19 cellular contexts compared by ENCODE assay signal in the genomic region with DNA sequence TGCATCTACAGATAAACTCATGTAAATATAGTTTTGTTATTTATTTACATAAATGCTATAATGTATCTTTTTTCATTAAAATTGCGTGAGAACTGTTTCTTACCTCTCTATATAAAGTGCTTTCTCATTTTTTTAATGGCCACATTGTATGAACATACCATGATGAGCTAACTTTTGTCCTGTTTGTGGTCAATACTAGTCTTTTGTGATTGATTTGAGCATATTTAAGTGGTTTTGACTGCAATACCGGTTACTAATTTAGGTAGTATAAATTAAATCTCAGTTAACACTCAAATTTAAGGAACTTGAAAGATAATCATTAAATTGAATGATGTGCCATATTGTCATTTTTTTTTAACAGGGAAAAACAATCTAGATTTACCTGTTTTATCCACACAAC.
DNase-seq lines count a peak whose midpoint lies in the region; ATAC-seq and TF ChIP-seq lines count a peak whose summit lies in the region.
"Had no signal": no experiment of that assay in that cellular context is flagged by ENCODE, and none has a peak within 500 bp of the region (broad histone marks: within the 10 kb centered on the region; RNA-seq: fewer than 3 reads in every experiment).

No MANE protein-coding gene starts in this region.

- H4K20me1 ChIP-seq in BLaER1 (peaks cover 86% of the 10 kb centered on the region), OCI-LY1 (ENCODE audit: insufficient read depth, low read length) (no peaks in the 10 kb centered on the region)

- no peaks in the 10 kb centered on the region for H3K9me3 Mint-ChIP-seq in activated naive CD8-positive, alpha-beta T cell treated with anti-CD3 and anti-CD28 coated beads, Interleukin-2, amount 10 ng/mL, durations not matched to agents 7 days and 5 days
- H3K9me3 Mint-ChIP-seq: memory B cell, nephron had no signal

- H2AFZ ChIP-seq in ACC112 (ENCODE audit: low read length, unreplicated experiment) (no peak overlapping the region), OCI-LY1 (ENCODE audit: low read length) (no peak overlapping the region)

- H3K4me1 ChIP-seq in ACC112 (ENCODE audit: control insufficient read depth, insufficient read depth, low read length, unreplicated experiment) (peaks cover 9% of the 10 kb centered on the region), BLaER1 (peaks cover 27% of the 10 kb centered on the region), OCI-LY1 (ENCODE audit: insufficient read depth, low read length, severe bottlenecking) (peaks cover 57% of the 10 kb centered on the region)

- POLR2A ChIA-PET in activated naive CD8-positive, alpha-beta T cell treated with anti-CD3 and anti-CD28 coated beads, Interleukin-2, amount 10 ng/mL, durations not matched to agents 7 days and 5 days (lab: Charles Lee) = interaction anchor here (1.1 to 1.7 kb wide), 3 partner anchors 32 to 57 kb away, joined by 3 to 13 read pairs (median 8); a partner anchor contains a TSS

- no peaks in the 10 kb centered on the region for H3F3A ChIP-seq in OCI-LY1 (ENCODE audit: insufficient read depth, low read length)

- H3K36me3 ChIP-seq in ACC112 (ENCODE audit: insufficient read depth, low read length) (no peaks in the 10 kb centered on the region), BLaER1 (peaks cover 25% of the 10 kb centered on the region), OCI-LY1 (ENCODE audit: insufficient read depth, low read length) (peaks cover 25% of the 10 kb centered on the region)

- peak overlapping the region; percentile 83 for H3K27ac Mint-ChIP-seq in activated naive CD8-positive, alpha-beta T cell treated with anti-CD3 and anti-CD28 coated beads, Interleukin-2, amount 10 ng/mL, durations not matched to agents 7 days and 5 days
- H3K27ac Mint-ChIP-seq: memory B cell, nephron, progenitor cell of endocrine pancreas had no signal

- H3K27me3 ChIP-seq in ACC112 (ENCODE audit: insufficient read depth, low read length) = no peaks in the 10 kb centered on the region
- H3K27me3 ChIP-seq in BLaER1 = no peaks in the 10 kb centered on the region
- H3K27me3 ChIP-seq in OCI-LY1 (ENCODE audit: insufficient read depth, low read length) = no peaks in the 10 kb centered on the region
- H3K27me3 ChIP-seq: brain microvascular endothelial cell had no signal

- H3K9me2 ChIP-seq in OCI-LY1 (ENCODE audit: low read depth, low read length) = no peaks in the 10 kb centered on the region

- H3K79me2 ChIP-seq in ACC112 (ENCODE audit: control insufficient read depth, insufficient read depth, low read length, unreplicated experiment) = peaks cover 52% of the 10 kb centered on the region
- peaks cover 93% of the 10 kb centered on the region for H3K79me2 ChIP-seq in OCI-LY1 (ENCODE audit: insufficient read depth, low read length)

- H3K9ac ChIP-seq in BLaER1 (no peak overlapping the region), OCI-LY1 (ENCODE audit: low read length) (peak overlapping the region; percentile 12)

- H3K4me3 ChIP-seq in ACC112 (ENCODE audit: low read depth, low read length) (no peak overlapping the region), BLaER1 (no peak overlapping the region), OCI-LY1 (ENCODE audit: low read depth, low read length, poor library complexity, severe bottlenecking) (no peak overlapping the region)
- H3K4me3 ChIP-seq: coronary artery, skin epidermis had no signal

- H3K4me2 ChIP-seq in BLaER1 = peak overlapping the region; percentile 64
- peak overlapping the region; percentile 51 for H3K4me2 ChIP-seq in OCI-LY1 (ENCODE audit: low read length)

- H3K4me3 Mint-ChIP-seq in activated naive CD8-positive, alpha-beta T cell treated with anti-CD3 and anti-CD28 coated beads, Interleukin-2, amount 10 ng/mL, durations not matched to agents 7 days and 5 days = peak overlapping the region; percentile 45
- H3K4me3 Mint-ChIP-seq: memory B cell, nephron had no signal

- peaks cover 60% of the 10 kb centered on the region for H3K4me1 Mint-ChIP-seq in activated naive CD8-positive, alpha-beta T cell treated with anti-CD3 and anti-CD28 coated beads, Interleukin-2, amount 10 ng/mL, durations not matched to agents 7 days and 5 days
- H3K4me1 Mint-ChIP-seq: nephron had no signal

- H3K9me3 ChIP-seq in BLaER1 (no peaks in the 10 kb centered on the region), OCI-LY1 (ENCODE audit: low read length) (no peaks in the 10 kb centered on the region)

- no peaks in the 10 kb centered on the region for H3K27me3 Mint-ChIP-seq in activated naive CD8-positive, alpha-beta T cell treated with anti-CD3 and anti-CD28 coated beads, Interleukin-2, amount 10 ng/mL, durations not matched to agents 7 days and 5 days
- H3K27me3 Mint-ChIP-seq: memory B cell, progenitor cell of endocrine pancreas had no signal

- peak overlapping the region; percentile 10; the same call in 1 of the 2 replicates for H3K27ac ChIP-seq in ACC112 (ENCODE audit: low read depth, low read length)
- H3K27ac ChIP-seq in BLaER1 = no peak overlapping the region
- H3K27ac ChIP-seq in OCI-LY1 (ENCODE audit: low read depth, low read length, poor library complexity, severe bottlenecking) = peak overlapping the region; percentile 82
- H3K27ac ChIP-seq: brain microvascular endothelial cell, coronary artery had no signal

- no peak for ATAC-seq in activated naive CD8-positive, alpha-beta T cell treated with anti-CD3 and anti-CD28 coated beads, Interleukin-2, amount 10 ng/mL, durations not matched to agents 7 days and 5 days (ENCODE audit: low read depth)
- ATAC-seq in HG02642 (IDR thresholded peaks at IDR 0.05; ENCODE audit: poor library complexity, unreplicated experiment) = no peak

- DNase-seq in activated naive CD8-positive, alpha-beta T cell treated with anti-CD3 and anti-CD28 coated beads, Interleukin-2, amount 10 ng/mL, durations not matched to agents 7 days and 5 days = no peak
- DNase-seq in ecto neural progenitor cell (ENCODE audit: low spot score) = no peak
- DNase-seq in COLO829 (ENCODE audit: low spot score) = no peak
- DNase-seq: activated CD8-positive, alpha-beta memory T cell treated with anti-CD3 and anti-CD28 coated beads for 24 hours; brain microvascular endothelial cell; kidney glomerular epithelial cell; NCI-H1105 treated with DMSO at 0.1 percent for 48 hours; NCI-H2171 treated with DMSO at 0.1 percent for 48 hours; NCI-H774; stimulated activated CD4-positive, alpha-beta T cell treated with anti-CD3 and anti-CD28 coated beads, Interleukin-4, amount 100 ng/mL, for 24 hours had no signal

- peaks cover 38% of the 10 kb centered on the region for H3K36me3 Mint-ChIP-seq in activated naive CD8-positive, alpha-beta T cell treated with anti-CD3 and anti-CD28 coated beads, Interleukin-2, amount 10 ng/mL, durations not matched to agents 7 days and 5 days

- TF ChIP-seq CTCF in OCI-LY1 (IDR thresholded peaks at IDR 0.05; ENCODE audit: low read length) = no peak
